ENCODE assay signal across 9 cellular contexts in genomic region chr12:187986-188909, GRCh38. TPM values are rescaled to one million over a fixed set of nuclear protein-coding genes. Genes with fewer than 3 reads are reported as not detected.
DNase-seq lines count a peak whose midpoint lies in the region; ATAC-seq and TF ChIP-seq lines count a peak whose summit lies in the region.
"Not testable (repeated sequence)": the region's sequence is repeated elsewhere in the genome, so short reads cannot be mapped to it uniquely, and the experiment has no call there.
"Had no signal": no experiment of that assay in that cellular context is flagged by ENCODE, and none has a peak within 500 bp of the region (broad histone marks: within the 10 kb centered on the region; RNA-seq: fewer than 3 reads in every experiment).

No MANE protein-coding gene starts in this region.

- not testable (repeated sequence) for H3K79me2 ChIP-seq in KMS-11 (ENCODE audit: insufficient read depth, low read depth); neural progenitor cell (ENCODE audit: low read depth)

- intact Hi-C loops in stomach (cut with DNase I; ENCODE audit: low total_unique reads), result not testable (repeated sequence)

- H3K36me3 Mint-ChIP-seq in activated CD4-positive, alpha-beta memory T cell treated with anti-CD3 and anti-CD28 coated beads, Interleukin-2, amount 10 ng/mL, durations not matched to agents 7 days and 5 days (ENCODE audit: low read depth); neural progenitor cell: not testable (repeated sequence)

- peak overlapping the region; percentile 93 for H2AFZ ChIP-seq in KMS-11 (ENCODE audit: low read depth)
- peak overlapping the region; percentile 98 for H2AFZ ChIP-seq in neural progenitor cell (replicated peaks)

- not testable (repeated sequence) for TF ChIP-seq EP300 in stomach (IDR thresholded peaks at IDR 0.05)

- not testable (repeated sequence) for TF ChIP-seq POLR2A in stomach (IDR thresholded peaks at IDR 0.05)

- H3K9ac ChIP-seq in KMS-11, neural progenitor cell: not testable (repeated sequence)

- H3K4me1 ChIP-seq in KMS-11 (ENCODE audit: low read depth, poor library complexity, severe bottlenecking); neural progenitor cell: not testable (repeated sequence)
- H3K4me1 ChIP-seq in stomach, result peaks cover 0 to 17% (median 14%) of the 10 kb centered on the region in 4 donors

- H4K20me1 ChIP-seq in KMS-11 (ENCODE audit: insufficient read depth); neural progenitor cell (ENCODE audit: low read depth): not testable (repeated sequence)

- not testable (repeated sequence) for TF ChIP-seq CTCF in AG04450 (IDR thresholded peaks at IDR 0.05; ENCODE audit: low read depth, low read length); KMS-11 (conservative IDR thresholded peaks at IDR 0.05; ENCODE audit: low read depth, low read length); foreskin fibroblast (IDR thresholded peaks at IDR 0.05; ENCODE audit: low read depth, low read length); neural progenitor cell (IDR thresholded peaks at IDR 0.05); stomach (IDR thresholded peaks at IDR 0.05)

- peak overlapping the region; percentile 62 for H3K4me3 Mint-ChIP-seq in activated CD4-positive, alpha-beta memory T cell treated with anti-CD3 and anti-CD28 coated beads, Interleukin-2, amount 10 ng/mL, durations not matched to agents 7 days and 5 days
- peak overlapping the region; percentile 87 for H3K4me3 Mint-ChIP-seq in neural progenitor cell

- H3K9me3 ChIP-seq in AG04450 (ENCODE audit: control insufficient read depth, insufficient read depth, low read length); neural progenitor cell (ENCODE audit: low read depth); stomach: not testable (repeated sequence)

- peak overlapping the region; percentile 63 for H3K4me3 ChIP-seq in AG04450 (ENCODE audit: low read depth, low read length)
- not testable (repeated sequence) for H3K4me3 ChIP-seq in KMS-11 (IDR thresholded peaks at IDR 0.05; ENCODE audit: insufficient read depth, low read depth, low read length)
- peak overlapping the region; percentile 37 to 59 for H3K4me3 ChIP-seq in foreskin fibroblast (ENCODE audit: low read depth in 1 of 2, low read length in 2 of 2)
- H3K4me3 ChIP-seq in neural progenitor cell, result peak overlapping the region; percentile 56
- peak overlapping the region; percentile 40 to 66 (median 46) for H3K4me3 ChIP-seq in stomach

- not testable (repeated sequence) for H3K9me3 Mint-ChIP-seq in activated CD4-positive, alpha-beta memory T cell treated with anti-CD3 and anti-CD28 coated beads, Interleukin-2, amount 10 ng/mL, durations not matched to agents 7 days and 5 days; neural progenitor cell

- not testable (repeated sequence) for H3K27ac ChIP-seq in AG04450 (ENCODE audit: low read depth, low read length); KMS-11; neural progenitor cell
- H3K27ac ChIP-seq in caudate nucleus (ENCODE audit: low read depth, low read length) (peak overlapping the region; percentile 46), stomach (peak overlapping the region in 1 of 5 donors; percentile 9)

- H3K27me3 Mint-ChIP-seq in activated CD4-positive, alpha-beta memory T cell treated with anti-CD3 and anti-CD28 coated beads, Interleukin-2, amount 10 ng/mL, durations not matched to agents 7 days and 5 days, result peaks cover 11% of the 10 kb centered on the region
- peaks cover 19% of the 10 kb centered on the region for H3K27me3 Mint-ChIP-seq in neural progenitor cell (ENCODE audit: insufficient read depth, low read depth)

- not testable (repeated sequence) for H3K27ac Mint-ChIP-seq in activated CD4-positive, alpha-beta memory T cell treated with anti-CD3 and anti-CD28 coated beads, Interleukin-2, amount 10 ng/mL, durations not matched to agents 7 days and 5 days
- H3K27ac Mint-ChIP-seq in neural progenitor cell, result peak overlapping the region; percentile 66

- WGBS in stomach, 5 donors, result 52 to 72% (median 67%) methylated on average over 8 to 53 of the region's 53 CpGs

- H3K27me3 ChIP-seq in AG04450 (ENCODE audit: control insufficient read depth, insufficient read depth, low read length), result not testable (repeated sequence)
- peaks cover 14% of the 10 kb centered on the region; the same call in 1 of the 2 replicates for H3K27me3 ChIP-seq in KMS-11 (ENCODE audit: insufficient read depth, low read depth)
- H3K27me3 ChIP-seq in neural progenitor cell, result peaks cover 48% of the 10 kb centered on the region
- H3K27me3 ChIP-seq in stomach, result peaks cover 0 to 40% (median 17%) of the 10 kb centered on the region in 3 donors

- CTCF ChIA-PET in AG04450 (lab: Charles Lee), result interaction anchor here (0.7 to 1.3 kb wide), 2 partner anchors 9 to 32 kb away, joined by 3 to 6 read pairs; no protein-coding TSS in a partner anchor
- CTCF ChIA-PET in activated CD4-positive, alpha-beta memory T cell treated with anti-CD3 and anti-CD28 coated beads, Interleukin-2, amount 10 ng/mL, durations not matched to agents 7 days and 5 days (lab: Charles Lee), result not testable (repeated sequence)

- H3K4me2 ChIP-seq in KMS-11, result peak overlapping the region; percentile 54
- H3K4me2 ChIP-seq in neural progenitor cell, result peak overlapping the region; percentile 88

- ATAC-seq in left lobe of liver, result peak; percentile 16

- DNase-seq in AG04450 (ENCODE audit: low read depth, low spot score); activated CD4-positive, alpha-beta memory T cell treated with anti-CD3 and anti-CD28 coated beads, Interleukin-2, amount 10 ng/mL, durations not matched to agents 7 days and 5 days; foreskin fibroblast; left lobe of liver (ENCODE audit: low spot score); neural progenitor cell (ENCODE audit: low spot score); stomach: not testable (repeated sequence)
- peak in 1 of 61 donors; percentile 18 for DNase-seq in caudate nucleus (lab: John Stamatoyannopoulos, UW)

- H3F3A ChIP-seq in neural progenitor cell (ENCODE audit: low read depth), result not testable (repeated sequence)

- POLR2A ChIA-PET in AG04450 (lab: Yijun Ruan, JAX); activated CD4-positive, alpha-beta memory T cell treated with anti-CD3 and anti-CD28 coated beads, Interleukin-2, amount 10 ng/mL, durations not matched to agents 7 days and 5 days (lab: Charles Lee): not testable (repeated sequence)

- H3K36me3 ChIP-seq in KMS-11 (ENCODE audit: insufficient read depth); neural progenitor cell; stomach: not testable (repeated sequence)

- not testable (repeated sequence) for H3K4me1 Mint-ChIP-seq in activated CD4-positive, alpha-beta memory T cell treated with anti-CD3 and anti-CD28 coated beads, Interleukin-2, amount 10 ng/mL, durations not matched to agents 7 days and 5 days; neural progenitor cell

RNA-seq across cellular contexts. Expression of gene SLC6A12, which starts 25.7 kb away (rescaled TPM):
- polyA plus RNA-seq in AG04450 (2011; rRNA removed) (0.12 TPM in 1 of 2 replicates, not detected in the other), stomach (under 1 TPM in 2 of 3 donors, not detected in 1; 0.05 to 0.19 TPM)
- 0.56 and 0.83 TPM in 2 replicates for polyA minus RNA-seq in AG04450 (2011; rRNA and poly(A)+ RNA removed)
- total RNA-seq in activated CD4-positive, alpha-beta memory T cell treated with anti-CD3 and anti-CD28 coated beads, Interleukin-2, amount 10 ng/mL, durations not matched to agents 7 days and 5 days, result not detected
- total RNA-seq in left lobe of liver (72.6 TPM), neural progenitor cell (ENCODE audit: low replicate concordance) (0.12 TPM in 1 of 2 replicates, not detected in the other), stomach (1 to 10 TPM in 1 of 5 donors, not detected in 4; 1.7 TPM)
- total RNA-seq: HT1080 had no signal

Comparison
In these comparisons a context has a peak if more than half of its experiments do, and no peak if none do; other contexts are left out.
1. RNA of gene SLC6A12, which starts 25.7 kb away (total RNA-seq): 72.6 TPM in left lobe of liver (single experiment); not detected in activated CD4-positive, alpha-beta memory T cell treated with anti-CD3 and anti-CD28 coated beads, Interleukin-2, amount 10 ng/mL, durations not matched to agents 7 days and 5 days, 0.12 TPM in neural progenitor cell and 1.7 TPM in stomach; every median in the first group is over 10 times any median in the second.